14 cellular contexts compared by ENCODE assay signal in the genomic region with DNA sequence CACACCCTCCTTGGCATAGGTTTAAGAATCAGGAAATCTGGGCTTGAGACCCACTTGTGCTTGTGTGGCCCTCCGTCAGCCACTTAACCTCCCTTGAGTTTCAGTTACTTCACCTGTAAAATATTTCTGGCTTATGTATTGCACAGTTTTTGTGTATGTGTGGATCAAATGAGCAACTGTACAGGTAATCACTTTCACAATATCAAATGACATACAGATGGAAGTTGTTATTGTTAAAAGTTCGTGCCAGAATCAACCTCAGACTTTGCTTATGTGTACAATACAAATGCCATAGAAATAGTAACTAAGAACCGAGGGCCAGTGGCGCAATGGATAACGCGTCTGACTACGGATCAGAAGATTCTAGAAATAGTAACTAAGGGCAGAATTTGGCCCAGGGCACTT.
DNase-seq lines count a peak whose midpoint lies in the region; ATAC-seq and TF ChIP-seq lines count a peak whose summit lies in the region.
"Had no signal": no experiment of that assay in that cellular context is flagged by ENCODE, and none has a peak within 500 bp of the region (broad histone marks: within the 10 kb centered on the region; RNA-seq: fewer than 3 reads in every experiment).

No MANE protein-coding gene starts in this region.

- H3K4me1 Mint-ChIP-seq in MCF 10A (ENCODE audit: insufficient read depth, unreplicated experiment) (peaks cover 27% of the 10 kb centered on the region), type B pancreatic cell (ENCODE audit: unreplicated experiment) (no peaks in the 10 kb centered on the region)

- no peaks in the 10 kb centered on the region for H3K36me3 Mint-ChIP-seq in MCF 10A (ENCODE audit: insufficient read depth, unreplicated experiment)
- no peaks in the 10 kb centered on the region for H3K36me3 Mint-ChIP-seq in type B pancreatic cell

- peak; percentile 61 for DNase-seq in HT-29 (ENCODE audit: low spot score)
- DNase-seq in MCF 10A (ENCODE audit: unreplicated experiment), result peak; percentile 83
- peak; percentile 84 for DNase-seq in iris pigment epithelial cell (ENCODE audit: low read depth)
- no peak for DNase-seq in type B pancreatic cell (ENCODE audit: extremely low spot score, unreplicated experiment)
- DNase-seq in NCI-H524 treated with DMSO at 0.1 percent for 48 hours (lab: John Stamatoyannopoulos, UW), result no peak
- DNase-seq in KBM-7, result no peak
- no peak for DNase-seq in foreskin melanocyte
- DNase-seq: activated CD4-positive, alpha-beta T cell treated with anti-CD3 and anti-CD28 coated beads for 36 hours; aorta; Calu3; KG1; NCI-H2029; SW 1271 had no signal

- CTCF ChIA-PET in MCF 10A (lab: Yijun Ruan, JAX), result no interaction called here

- H3K4me3 Mint-ChIP-seq in MCF 10A (ENCODE audit: unreplicated experiment) (no peak overlapping the region), type B pancreatic cell (no peak overlapping the region)
- H3K4me3 Mint-ChIP-seq: activated CD4-positive, alpha-beta T cell treated with anti-CD3 and anti-CD28 coated beads for 36 hours had no signal

- H3K27ac Mint-ChIP-seq in MCF 10A (ENCODE audit: low read depth, unreplicated experiment) (peak overlapping the region; percentile 66), type B pancreatic cell (peak overlapping the region; percentile 73)
- H3K27ac Mint-ChIP-seq: activated CD4-positive, alpha-beta T cell treated with anti-CD3 and anti-CD28 coated beads for 36 hours had no signal

- no TSS peak for BruUV-seq in MCF 10A (replicated peaks; lab: Mats Ljungman, UMichigan)

- no peaks in the 10 kb centered on the region for H3K27me3 Mint-ChIP-seq in MCF 10A (ENCODE audit: insufficient read depth, unreplicated experiment)
- no peaks in the 10 kb centered on the region for H3K27me3 Mint-ChIP-seq in type B pancreatic cell

- ATAC-seq in HG02970 (IDR thresholded peaks at IDR 0.05; ENCODE audit: low FRiP score, unreplicated experiment), result no peak
- ATAC-seq: activated CD4-positive, alpha-beta T cell treated with anti-CD3 and anti-CD28 coated beads for 36 hours had no signal

- TF ChIP-seq CTCF in MCF 10A (IDR thresholded peaks at IDR 0.05; ENCODE audit: unreplicated experiment), result no peak
- TF ChIP-seq CTCF in type B pancreatic cell (conservative IDR thresholded peaks at IDR 0.05), result no peak

- intact Hi-C loops in MCF 10A (cut with micrococcal nuclease), result no loop called here

- POLR2A ChIA-PET in MCF 10A (lab: Yijun Ruan, JAX), result interaction anchor here (0.6 to 2.0 kb wide), 5 partner anchors 10 to 938 kb away, joined by 3 to 5 read pairs (median 4); a partner anchor contains a TSS

- H3K9me3 Mint-ChIP-seq in MCF 10A (ENCODE audit: unreplicated experiment), result no peaks in the 10 kb centered on the region
- peaks cover 4% of the 10 kb centered on the region for H3K9me3 Mint-ChIP-seq in type B pancreatic cell

- in situ Hi-C loops in KBM-7 (cut with MboI; ENCODE audit: low pct_unique_long_range_greater_than_20kb, low sequenced_read_pairs), result no loop called here

Comparison
In these comparisons a context has a peak if more than half of its experiments do, and no peak if none do; other contexts are left out.
1. DNase-seq: peak in HT-29 (single experiment), MCF 10A (single experiment) and iris pigment epithelial cell (single experiment); none in type B pancreatic cell (single experiment), NCI-H524 treated with DMSO at 0.1 percent for 48 hours (single experiment), KBM-7 (single experiment) and foreskin melanocyte (single experiment).